ENCODE assay signal across 23 cellular contexts in genomic region chr21:30620522-30620921, GRCh38.
"Had no signal": no experiment of that assay in that cellular context is flagged by ENCODE, and none has a peak within 500 bp of the region (broad histone marks: within the 10 kb centered on the region; RNA-seq: fewer than 3 reads in every experiment).

TSS of gene KRTAP20-4 (plus strand) at chr21:30620627.

- H3K27ac ChIP-seq: RWPE1, SJCRH30, SK-N-MC had no signal

- H3K4me1 ChIP-seq: SJCRH30 had no signal

- ATAC-seq: Panc1, Right ventricle myocardium inferior had no signal

- DNase-seq: KBM-7; MG63; NCI-H1092; NCI-H1105 treated with DMSO at 0.1 percent for 48 hours; NCI-H1436; NCI-H1694 treated with DMSO at 0.1 percent for 48 hours; NCI-H1930; NCI-H2081; NCI-H2107; NCI-H2171 treated with DMSO at 0.1 percent for 48 hours; NCI-H345; NCI-H446 treated with DMSO at 0.1 percent for 48 hours; NCI-H510A treated with DMSO at 0.1 percent for 48 hours; NCI-H526; NCI-H82; NK-92 treated with Interleukin-12 subunit alpha and Interleukin-12 subunit beta, amount 100 ng/mL, for 24 hours; SHP77 treated with DMSO at 0.1 percent for 48 hours; SJCRH30; T-helper 2 cell had no signal

- H3K27me3 ChIP-seq: MG63 had no signal

- H3K4me3 ChIP-seq: MG63, SJCRH30, SK-N-MC had no signal

- H3K36me3 ChIP-seq: MG63, SJCRH30 had no signal

- H3K9me3 ChIP-seq: MG63, SJCRH30 had no signal
